ENCODE assay signal across 18 cellular contexts in the genomic region with DNA sequence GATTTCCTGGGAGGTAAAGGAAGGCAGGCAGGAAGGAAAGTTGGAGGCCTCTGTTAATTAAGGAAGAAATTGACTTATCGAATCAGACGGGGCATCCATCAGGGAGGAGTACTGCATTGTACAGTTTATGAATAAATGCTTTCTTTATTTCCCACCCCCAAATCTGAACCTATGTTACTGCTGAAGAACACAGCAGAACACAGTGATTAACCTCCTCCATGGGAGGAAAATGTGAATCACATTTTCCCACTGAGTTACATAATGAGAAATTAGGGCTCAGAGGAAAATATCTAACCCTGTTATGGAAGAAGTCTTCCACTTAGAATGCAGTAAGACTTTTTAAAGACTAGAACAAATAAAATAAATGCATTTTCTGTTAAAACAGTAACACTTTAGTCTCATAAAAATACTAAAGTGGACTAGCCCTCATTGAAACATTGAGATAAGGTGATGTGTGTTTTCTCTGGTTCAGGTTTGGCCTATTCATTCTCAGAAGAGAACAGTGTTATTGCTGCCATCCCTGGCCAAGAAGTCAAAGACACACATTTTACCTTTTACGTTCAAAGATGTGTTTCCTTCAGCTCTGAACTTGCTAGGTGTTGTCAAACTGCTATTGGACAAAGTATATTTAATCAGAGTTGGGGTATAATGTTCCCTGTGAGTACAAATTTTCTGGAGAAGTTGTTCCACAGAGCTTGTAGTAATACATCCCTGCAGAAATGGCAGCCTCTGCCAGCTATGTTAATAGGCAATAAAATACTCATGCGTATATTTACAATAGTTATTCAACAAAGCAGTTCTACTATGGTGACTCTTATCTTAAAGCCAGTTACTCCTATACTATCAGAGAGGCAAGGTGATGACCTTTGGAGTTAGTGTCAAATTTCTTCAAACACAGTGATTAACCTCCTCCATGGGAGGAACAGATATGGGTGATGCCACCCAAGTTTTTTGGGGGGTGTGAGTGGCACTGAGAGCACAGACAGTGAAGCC. TPM values are rescaled to one million over a fixed set of nuclear protein-coding genes. Genes with fewer than 3 reads are reported as not detected.
DNase-seq lines count a peak whose midpoint lies in the region; ATAC-seq, FAIRE-seq and TF ChIP-seq lines count a peak whose summit lies in the region.
"Had no signal": no experiment of that assay in that cellular context is flagged by ENCODE, and none has a peak within 500 bp of the region (broad histone marks: within the 10 kb centered on the region; RNA-seq: fewer than 3 reads in every experiment).

No MANE protein-coding gene starts in this region.

- BruUV-seq in HepG2 (replicated peaks; lab: Mats Ljungman, UMichigan): no TSS peak

- TF ChIP-seq EP300 in HepG2 (IDR thresholded peaks at IDR 0.05; ENCODE audit: low read depth in 2 of 2, low read length in 2 of 2) (no peak), HepG2 (CRISPR knock-in tag; IDR thresholded peaks at IDR 0.05; ENCODE audit: borderline replicate concordance) (no peak)

- TF ChIP-seq CTCF in 22Rv1 (IDR thresholded peaks at IDR 0.05): no peak
- TF ChIP-seq CTCF in HEK293 (tag by site-specific recombination; IDR thresholded peaks at IDR 0.05): no peak
- TF ChIP-seq CTCF in choroid plexus epithelial cell (conservative IDR thresholded peaks at IDR 0.05; ENCODE audit: low read depth, low read length): no peak
- TF ChIP-seq CTCF in HepG2 (CRISPR knock-in tag; IDR thresholded peaks at IDR 0.05): no peak

- no peaks in the 10 kb centered on the region for H4K20me1 ChIP-seq in HepG2 (ENCODE audit: insufficient read depth, low read length)

- no peak for TF ChIP-seq RAD21 in HepG2 (CRISPR knock-in tag; IDR thresholded peaks at IDR 0.05)

- no peaks in the 10 kb centered on the region for H3K79me2 ChIP-seq in HepG2 (ENCODE audit: insufficient read depth, low read length)

- no peak overlapping the region for H3K4me3 ChIP-seq in HEK293 (ENCODE audit: low read depth, low read length)
- no peak overlapping the region for H3K4me3 ChIP-seq in choroid plexus epithelial cell (ENCODE audit: low read depth, low read length)
- H3K4me3 ChIP-seq in mucosa of rectum (ENCODE audit: low read length in 2 of 2): no peak overlapping the region
- H3K4me3 ChIP-seq in HepG2 (replicated peaks in 1 of 3; ENCODE audit: insufficient read depth in 1 of 3, low read depth in 2 of 3, low read length in 3 of 3): no peak overlapping the region

- no peaks in the 10 kb centered on the region for H3K27me3 ChIP-seq in mucosa of rectum (ENCODE audit: control insufficient read depth in 2 of 2, insufficient read depth in 2 of 2, low read length in 2 of 2)
- no peaks in the 10 kb centered on the region for H3K27me3 ChIP-seq in HepG2 (ENCODE audit: control insufficient read depth in 1 of 2, insufficient read depth in 2 of 2, low read length in 2 of 2)

- WGBS in HepG2 (ENCODE audit: low lambda C conversion rate): 33% methylated on average over 4 of the region's 4 CpGs

- H3K9me3 ChIP-seq in HEK293 (ENCODE audit: control insufficient read depth, insufficient read depth, low read depth, low read length) (no peaks in the 10 kb centered on the region), mucosa of rectum (ENCODE audit: control insufficient read depth in 2 of 2, low read length in 2 of 2) (peaks cover 0 to 4% of the 10 kb centered on the region in 2 donors), HepG2 (ENCODE audit: low read length) (no peaks in the 10 kb centered on the region)

- peak; percentile 8 for DNase-seq in choroid plexus epithelial cell (ENCODE audit: low read depth)
- DNase-seq in AML-193 (lab: John Stamatoyannopoulos, UW): no peak
- no peak for DNase-seq in GM12891 (ENCODE audit: insufficient read length, low spot score)
- DNase-seq in HepG2 (ENCODE audit: low spot score): no peak
- DNase-seq: aorta, COR-L47, H9, NCI-H1105, NCI-H2107, NCI-H524, right cardiac atrium, T-cell had no signal

- no peak overlapping the region for H3K4me2 ChIP-seq in HepG2 (ENCODE audit: low read depth, low read length)

- CTCF ChIA-PET in HEK293 (lab: Yijun Ruan, JAX) (interaction anchor here (0.6 to 1.7 kb wide), 4 partner anchors 9 to 622 kb away, joined by 3 to 7 read pairs (median 6); partner anchors contain the start of gene DNAH6), HepG2 (lab: Yijun Ruan, JAX; ENCODE audit: low intra/inter-chr PET ratio, low total read pairs) (no interaction called here)

- POLR2A ChIA-PET in HEK293 (lab: Yijun Ruan, JAX) (no interaction called here), HepG2 (lab: Yijun Ruan, JAX) (no interaction called here)

- no peaks in the 10 kb centered on the region; the same call in 1 of the 2 replicates for H3K4me1 ChIP-seq in HEK293 (ENCODE audit: control insufficient read depth, insufficient read depth, low read length)
- peaks cover 2 to 30% of the 10 kb centered on the region in 2 donors for H3K4me1 ChIP-seq in mucosa of rectum (ENCODE audit: control insufficient read depth in 2 of 2, insufficient read depth in 2 of 2, low read length in 2 of 2)
- no peaks in the 10 kb centered on the region for H3K4me1 ChIP-seq in HepG2 (ENCODE audit: insufficient read depth, low read length)

- FAIRE-seq in GM12891 (lab: Jason Lieb, UNC) (no peak), HepG2 (lab: Jason Lieb, UNC) (no peak)
- FAIRE-seq: frontal cortex had no signal

- no peak for TF ChIP-seq POLR2A in GM12891 (IDR thresholded peaks at IDR 0.05; ENCODE audit: low read depth, low read length)
- TF ChIP-seq POLR2A in HepG2 (IDR thresholded peaks at IDR 0.05; ENCODE audit: insufficient read depth in 1 of 2, low read depth in 2 of 2, low read length in 2 of 2): no peak

- H2AFZ ChIP-seq in HepG2 (ENCODE audit: low read length): no peak overlapping the region

- ATAC-seq in HG03139 (IDR thresholded peaks at IDR 0.05; ENCODE audit: unreplicated experiment): no peak
- no peak for ATAC-seq in HepG2

- in situ Hi-C loops in HepG2 (cut with HindIII; ENCODE audit: extremely low pct_ligation_motif_present, low pct_unique_long_range_greater_than_20kb): no loop called here

- no peaks in the 10 kb centered on the region for H3K36me3 ChIP-seq in HEK293 (ENCODE audit: control insufficient read depth in 2 of 2, insufficient read depth in 1 of 2, low read length in 2 of 2)
- no peaks in the 10 kb centered on the region for H3K36me3 ChIP-seq in mucosa of rectum (ENCODE audit: control insufficient read depth in 2 of 2, insufficient read depth in 2 of 2, low read length in 2 of 2)
- H3K36me3 ChIP-seq in HepG2 (replicated peaks in 1 of 2; ENCODE audit: control insufficient read depth in 1 of 2, insufficient read depth in 2 of 2, low read length in 2 of 2): no peaks in the 10 kb centered on the region

- intact Hi-C loops in HepG2 (cut with micrococcal nuclease; ENCODE audit: unreplicated experiment): no loop called here

- peak overlapping the region in 1 of 2 donors; percentile 8 for H3K9ac ChIP-seq in mucosa of rectum (ENCODE audit: low read depth in 1 of 2, low read length in 2 of 2)
- H3K9ac ChIP-seq in HepG2 (ENCODE audit: insufficient read depth, low read depth, low read length): no peak overlapping the region

- H3K27ac ChIP-seq in 22Rv1 (peak overlapping the region; percentile 64), HEK293 (ENCODE audit: extremely low read depth, low read depth, low read length) (no peak overlapping the region), mucosa of rectum (ENCODE audit: low read depth in 2 of 2, low read length in 2 of 2) (peak overlapping the region; percentile 69 to 75), HepG2 (ENCODE audit: extremely low read length, insufficient read depth, low read length) (no peak overlapping the region)

TF ChIP-seq in HEK293, 187 proteins besides CTCF, POLR2A, EP300 and RAD21:
- TF ChIP-seq ZNF660 (tag by site-specific recombination; IDR thresholded peaks at IDR 0.05) (no peak), ZNF623 (tag by site-specific recombination; IDR thresholded peaks at IDR 0.05) (no peak), ZBTB48 (tag by site-specific recombination; IDR thresholded peaks at IDR 0.05) (0 out of 2 replicates have a peak, but pooled peaks have one; percentile 29)

TF ChIP-seq in GM12891, 5 proteins besides CTCF, POLR2A, EP300 and RAD21:
- TF ChIP-seq POLR2AphosphoS5 (IDR thresholded peaks at IDR 0.05; ENCODE audit: low read depth, low read length) (no peak), PAX5 (IDR thresholded peaks at IDR 0.05; ENCODE audit: insufficient read depth, low read length, severe bottlenecking) (no peak), TAF1 (IDR thresholded peaks at IDR 0.05; ENCODE audit: low read depth, low read length) (no peak)

TF ChIP-seq in HepG2, 621 proteins besides CTCF, POLR2A, EP300 and RAD21 (continues in another document):
- TF ChIP-seq ZNF615 (CRISPR knock-in tag; IDR thresholded peaks at IDR 0.05; ENCODE audit: borderline replicate concordance): no peak

RNA-seq across cellular contexts. Expression of gene DNAH6, which starts 11.1 kb away (rescaled TPM):
- polyA plus RNA-seq in GM12891 (2012; ENCODE audit: low read depth, missing spikeins): 0.01 TPM
- not detected in 2 replicates for total RNA-seq in HepG2 (2016; rRNA removed; fragmentation: Illumina TruSeq; extraction: Trizol)
- total RNA-seq in HepG2 (2016; cell fraction: cytosol; rRNA removed; fragmentation: Illumina TruSeq; extraction: Trizol; ENCODE audit: low read depth): not detected in 2 replicates
- total RNA-seq in HepG2 (2016; cell fraction: insoluble cytoplasmic fraction; rRNA removed; fragmentation: Illumina TruSeq; extraction: Trizol): 0.13 and 0.19 TPM in 2 replicates
- total RNA-seq in HepG2 (2016; cell fraction: membrane; rRNA removed; fragmentation: Illumina TruSeq; extraction: Trizol): not detected in 2 replicates
- 0.28 TPM in 1 of 2 replicates, not detected in the other for total RNA-seq in HepG2 (2016; cell fraction: nucleus; rRNA removed; fragmentation: Illumina TruSeq; extraction: Trizol)
- 0.01 TPM in 1 of 2 replicates, not detected in the other for polyA plus RNA-seq in HepG2 (2011; rRNA removed)
- under 0.01 TPM in 2 replicates for polyA plus RNA-seq in HepG2 (2011; cell fraction: cytosol; rRNA removed)
- polyA plus RNA-seq in HepG2 (2011; cell fraction: nucleus; rRNA removed): 0.02 and 0.06 TPM in 2 replicates
- 0.01 and 0.03 TPM in 2 replicates for polyA plus RNA-seq in HepG2 (2012)
- polyA plus RNA-seq in HepG2 (2016; cell fraction: cytosol; fragmentation: Illumina TruSeq; extraction: Trizol; ENCODE audit: low read depth): not detected in 2 replicates
- not detected in 2 replicates for polyA plus RNA-seq in HepG2 (2016; cell fraction: insoluble cytoplasmic fraction; fragmentation: Illumina TruSeq; extraction: Trizol; ENCODE audit: low read depth)
- not detected in 2 replicates for polyA plus RNA-seq in HepG2 (2016; cell fraction: membrane; fragmentation: Illumina TruSeq; extraction: Trizol; ENCODE audit: low read depth)
- polyA plus RNA-seq in HepG2 (2016; cell fraction: nucleus; fragmentation: Illumina TruSeq; extraction: Trizol; ENCODE audit: insufficient read depth, low read depth): not detected in 2 replicates
- 0.02 and 0.05 TPM in 2 replicates for polyA minus RNA-seq in HepG2 (2011; rRNA and poly(A)+ RNA removed; ENCODE audit: low replicate concordance)
- polyA minus RNA-seq in HepG2 (2011; cell fraction: cytosol; rRNA and poly(A)+ RNA removed): not detected in 2 replicates
- polyA minus RNA-seq in HepG2 (2011; cell fraction: nucleus; rRNA and poly(A)+ RNA removed): 0.12 and 0.13 TPM in 2 replicates
- total RNA-seq: chondrocyte had no signal

Comparison
In these comparisons a context has a peak if more than half of its experiments do, and no peak if none do; other contexts are left out.
1. H3K27ac ChIP-seq: peak in 22Rv1 (single experiment) and mucosa of rectum (2 of 2); none in HEK293 (single experiment) and HepG2 (single experiment).